ENCODE assay signal across 23 cellular contexts in the genomic region with DNA sequence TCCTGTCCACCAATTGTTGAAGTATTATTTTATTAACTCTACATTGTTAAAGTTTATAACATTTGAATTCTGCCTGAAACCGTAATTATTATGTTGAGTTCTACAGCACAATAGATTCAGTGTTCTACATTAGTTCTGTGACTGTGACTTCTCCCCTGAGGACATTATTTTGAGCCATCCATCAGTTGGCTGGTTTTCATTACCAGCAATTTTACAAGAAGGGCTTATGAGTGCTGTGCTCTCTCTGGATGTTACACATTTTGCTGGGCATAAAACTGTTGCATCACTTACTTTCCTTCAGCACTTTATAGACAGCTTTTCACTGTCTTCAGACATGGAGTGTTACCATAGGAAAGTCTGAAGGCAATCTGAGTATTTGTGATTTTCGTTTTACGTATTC.
"Had no signal": no experiment of that assay in that cellular context is flagged by ENCODE, and none has a peak within 500 bp of the region (broad histone marks: within the 10 kb centered on the region; RNA-seq: fewer than 3 reads in every experiment).

No MANE protein-coding gene starts in this region.

- H3K36me3 Mint-ChIP-seq: stimulated activated memory B cell treated with anti-CD40 and anti-IgM and Interleukin-4, amounts not matched to agents 10 μg/mL and 1 μg/mL and 100 μg/mL, for 72 hours had no signal

- H3K4me1 Mint-ChIP-seq: naive B cell; nephron progenitor cell; stimulated activated memory B cell treated with anti-CD40 and anti-IgM and Interleukin-4, amounts not matched to agents 10 μg/mL and 1 μg/mL and 100 μg/mL, for 72 hours had no signal

- H3K36me3 ChIP-seq: colonic mucosa, left ventricle myocardium inferior, lower lobe of right lung, right lobe of liver, spleen, tibial artery, upper lobe of right lung, vagina had no signal

- H3K27me3 Mint-ChIP-seq: naive B cell; stimulated activated memory B cell treated with anti-CD40 and anti-IgM and Interleukin-4, amounts not matched to agents 10 μg/mL and 1 μg/mL and 100 μg/mL, for 72 hours; stimulated activated naive CD8-positive, alpha-beta T cell treated with anti-CD3 and anti-CD28 coated beads, Interleukin-15, Interleukin-2, amounts not matched to agents 100 ng/mL and 50 ng/mL, for 24 hours had no signal

- H3K9me3 ChIP-seq: colonic mucosa, lower lobe of right lung, psoas muscle, right lobe of liver, tibial artery, upper lobe of right lung, vagina had no signal

- H3K27ac ChIP-seq: colonic mucosa, left ventricle myocardium inferior, lower lobe of right lung, psoas muscle, right lobe of liver, spleen, tibial artery, upper lobe of right lung, vagina had no signal

- H3K4me3 Mint-ChIP-seq: naive B cell; nephron progenitor cell; stimulated activated memory B cell treated with anti-CD40 and anti-IgM and Interleukin-4, amounts not matched to agents 10 μg/mL and 1 μg/mL and 100 μg/mL, for 72 hours; stimulated activated naive CD8-positive, alpha-beta T cell treated with anti-CD3 and anti-CD28 coated beads, Interleukin-15, Interleukin-2, amounts not matched to agents 100 ng/mL and 50 ng/mL, for 24 hours had no signal

- H3K4me1 ChIP-seq: colonic mucosa, left ventricle myocardium inferior, lower lobe of right lung, psoas muscle, right lobe of liver, spleen, tibial artery, upper lobe of right lung, vagina had no signal

- DNase-seq: colonic mucosa; dermis blood vessel endothelial cell; erythroblast; kidney; left cardiac atrium; left ventricle myocardium inferior; lower lobe of right lung; mesenchymal stem cell; midbrain; naive B cell; nephron progenitor cell; psoas muscle; retina; right lobe of liver; spleen; stimulated activated CD4-positive, alpha-beta T cell treated with anti-CD3 and anti-CD28 coated beads, Interleukin-15, amount 100 ng/mL, for 24 hours; stimulated activated CD4-positive, alpha-beta T cell treated with anti-CD3 and anti-CD28 coated beads, Interleukin-1b, Interleukin-23, amount 100 ng/mL, for 48 hours; stimulated activated CD4-positive, alpha-beta T cell treated with anti-CD3 and anti-CD28 coated beads, Interleukin-4, amount 100 ng/mL, for 24 hours; tibial artery; upper lobe of right lung had no signal

- H3K27ac Mint-ChIP-seq: naive B cell; nephron progenitor cell; stimulated activated memory B cell treated with anti-CD40 and anti-IgM and Interleukin-4, amounts not matched to agents 10 μg/mL and 1 μg/mL and 100 μg/mL, for 72 hours; stimulated activated naive CD8-positive, alpha-beta T cell treated with anti-CD3 and anti-CD28 coated beads, Interleukin-15, Interleukin-2, amounts not matched to agents 100 ng/mL and 50 ng/mL, for 24 hours had no signal

- H3K27me3 ChIP-seq: colonic mucosa, right lobe of liver, spleen, tibial artery, upper lobe of right lung, vagina had no signal

- H3K4me3 ChIP-seq: colonic mucosa, left ventricle myocardium inferior, lower lobe of right lung, psoas muscle, right lobe of liver, spleen, tibial artery, upper lobe of right lung, vagina had no signal
